Comparison of ENCODE assay signal across 1 cellular context in the genomic region with DNA sequence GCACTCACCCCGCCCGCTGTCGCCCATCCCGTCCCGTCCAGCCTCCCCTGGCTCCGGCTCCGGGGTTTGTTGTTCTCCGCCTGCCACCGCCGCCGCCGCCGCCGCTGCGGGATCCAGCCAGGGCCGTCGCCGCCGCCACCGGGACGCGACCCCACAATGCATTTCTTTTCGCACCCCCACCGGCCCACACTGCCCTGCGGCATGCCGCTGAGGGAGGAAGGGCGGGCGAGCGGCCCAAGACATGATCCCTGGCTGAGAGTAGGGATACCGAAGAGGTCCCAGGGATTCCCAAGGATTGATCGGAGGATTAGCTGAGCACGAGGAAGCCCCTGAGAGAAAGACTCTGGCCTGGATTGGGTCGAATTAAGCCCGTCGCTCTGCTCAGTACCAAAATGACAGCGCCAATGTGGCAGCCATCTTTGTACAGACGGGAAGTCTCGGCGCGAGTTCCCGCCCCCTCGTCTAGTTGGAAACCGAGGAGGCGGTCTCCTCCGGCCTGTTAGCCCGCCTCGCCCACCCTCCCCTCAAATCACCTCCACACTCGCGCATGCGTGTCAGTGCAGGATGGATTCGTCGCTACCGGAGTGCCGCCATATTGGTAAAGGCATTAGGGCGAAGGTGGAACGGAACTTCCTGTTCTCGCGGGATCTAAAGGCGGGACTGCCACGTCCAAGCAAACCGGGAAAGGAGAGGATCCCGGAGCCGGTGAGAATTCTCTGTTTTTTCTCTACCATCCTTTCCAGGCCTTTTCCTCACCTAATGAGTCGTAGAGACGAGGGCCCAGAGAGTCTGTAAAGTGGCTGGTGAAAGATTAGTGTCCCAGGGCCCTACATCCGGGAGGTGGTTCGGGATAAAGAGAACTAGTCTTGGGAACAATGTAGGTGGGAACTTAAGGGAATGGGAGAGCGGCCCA.
TF ChIP-seq lines count a peak whose summit lies in the region.

A gene (minus strand): TSS at position 432 of the 913 bp plus-strand sequence. CDS start 189 bp downstream, at position 243.
A gene with protein sequence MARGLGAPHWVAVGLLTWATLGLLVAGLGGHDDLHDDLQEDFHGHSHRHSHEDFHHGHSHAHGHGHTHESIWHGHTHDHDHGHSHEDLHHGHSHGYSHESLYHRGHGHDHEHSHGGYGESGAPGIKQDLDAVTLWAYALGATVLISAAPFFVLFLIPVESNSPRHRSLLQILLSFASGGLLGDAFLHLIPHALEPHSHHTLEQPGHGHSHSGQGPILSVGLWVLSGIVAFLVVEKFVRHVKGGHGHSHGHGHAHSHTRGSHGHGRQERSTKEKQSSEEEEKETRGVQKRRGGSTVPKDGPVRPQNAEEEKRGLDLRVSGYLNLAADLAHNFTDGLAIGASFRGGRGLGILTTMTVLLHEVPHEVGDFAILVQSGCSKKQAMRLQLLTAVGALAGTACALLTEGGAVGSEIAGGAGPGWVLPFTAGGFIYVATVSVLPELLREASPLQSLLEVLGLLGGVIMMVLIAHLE (plus strand): TSS at position 634 of the 913 bp plus-strand sequence. CDS start 379 bp downstream, outside the sequence.

TF ChIP-seq in K562, 482 proteins besides CTCF, POLR2A, EP300 and RAD21 (continued from another document and continues in another):
- TF ChIP-seq, protein P1, sequence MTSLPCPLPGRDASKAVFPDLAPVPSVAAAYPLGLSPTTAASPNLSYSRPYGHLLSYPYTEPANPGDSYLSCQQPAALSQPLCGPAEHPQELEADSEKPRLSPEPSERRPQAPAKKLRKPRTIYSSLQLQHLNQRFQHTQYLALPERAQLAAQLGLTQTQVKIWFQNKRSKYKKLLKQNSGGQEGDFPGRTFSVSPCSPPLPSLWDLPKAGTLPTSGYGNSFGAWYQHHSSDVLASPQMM (CRISPR knock-in tag; IDR thresholded peaks at IDR 0.05) = no peak
- no peak for TF ChIP-seq ETV6 (IDR thresholded peaks at IDR 0.05; ENCODE audit: borderline replicate concordance in 1 of 2, low read depth in 2 of 2, low read length in 1 of 2)
- TF ChIP-seq ETV6 (CRISPR knock-in tag; IDR thresholded peaks at IDR 0.05; ENCODE audit: borderline replicate concordance) = no peak
- TF ChIP-seq HMG20B (CRISPR knock-in tag; IDR thresholded peaks at IDR 0.05) = no peak
- TF ChIP-seq CREBBP (IDR thresholded peaks at IDR 0.05; ENCODE audit: low read depth, low read length) = no peak
- peak; percentile 80; the same call in 1 of the 2 replicates for TF ChIP-seq ZNF212 (CRISPR knock-in tag; IDR thresholded peaks at IDR 0.05)
- no peak for TF ChIP-seq DDX20 (tag; IDR thresholded peaks at IDR 0.05; ENCODE audit: low read depth)
- peak; percentile 93 for TF ChIP-seq ELF1 (tag; IDR thresholded peaks at IDR 0.05)
- peak; percentile 76; the same call in 1 of the 2 replicates for TF ChIP-seq FOXP1 (CRISPR knock-in tag; IDR thresholded peaks at IDR 0.05)
- TF ChIP-seq ZNF253 (CRISPR knock-in tag; conservative IDR thresholded peaks at IDR 0.05) = no peak
- TF ChIP-seq, protein P2, sequence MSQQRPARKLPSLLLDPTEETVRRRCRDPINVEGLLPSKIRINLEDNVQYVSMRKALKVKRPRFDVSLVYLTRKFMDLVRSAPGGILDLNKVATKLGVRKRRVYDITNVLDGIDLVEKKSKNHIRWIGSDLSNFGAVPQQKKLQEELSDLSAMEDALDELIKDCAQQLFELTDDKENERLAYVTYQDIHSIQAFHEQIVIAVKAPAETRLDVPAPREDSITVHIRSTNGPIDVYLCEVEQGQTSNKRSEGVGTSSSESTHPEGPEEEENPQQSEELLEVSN (IDR thresholded peaks at IDR 0.05; ENCODE audit: borderline replicate concordance in 1 of 2, extremely low read depth in 1 of 2, insufficient read depth in 1 of 2, insufficient read length in 1 of 2, low read depth in 1 of 2, low read length in 1 of 2, poor library complexity in 1 of 2, severe bottlenecking in 1 of 2) = peak in 1 of 2 experiments; percentile 43
- TF ChIP-seq GATA2 (CRISPR knock-in tag; IDR thresholded peaks at IDR 0.05) = no peak
- no peak for TF ChIP-seq ASH1L (IDR thresholded peaks at IDR 0.05; ENCODE audit: borderline replicate concordance, low read depth, partially characterized antibody)
- no peak for TF ChIP-seq HLTF (IDR thresholded peaks at IDR 0.05)
- peak; percentile 98 for TF ChIP-seq FIP1L1 (IDR thresholded peaks at IDR 0.05; ENCODE audit: low read depth, low read length, poor library complexity, severe bottlenecking)
- TF ChIP-seq ZNF79 (CRISPR knock-in tag; IDR thresholded peaks at IDR 0.05; ENCODE audit: low read depth) = no peak
- TF ChIP-seq ZNF583 (CRISPR knock-in tag; IDR thresholded peaks at IDR 0.05) = peak; percentile 79; the same call in 1 of the 2 replicates
- no peak for TF ChIP-seq MAFG (tag; conservative IDR thresholded peaks at IDR 0.05)
- TF ChIP-seq POLR2AphosphoS2 (IDR thresholded peaks at IDR 0.05; ENCODE audit: low read length) = peak; percentile 80; the same call in 1 of the 2 replicates
- TF ChIP-seq, protein P3, sequence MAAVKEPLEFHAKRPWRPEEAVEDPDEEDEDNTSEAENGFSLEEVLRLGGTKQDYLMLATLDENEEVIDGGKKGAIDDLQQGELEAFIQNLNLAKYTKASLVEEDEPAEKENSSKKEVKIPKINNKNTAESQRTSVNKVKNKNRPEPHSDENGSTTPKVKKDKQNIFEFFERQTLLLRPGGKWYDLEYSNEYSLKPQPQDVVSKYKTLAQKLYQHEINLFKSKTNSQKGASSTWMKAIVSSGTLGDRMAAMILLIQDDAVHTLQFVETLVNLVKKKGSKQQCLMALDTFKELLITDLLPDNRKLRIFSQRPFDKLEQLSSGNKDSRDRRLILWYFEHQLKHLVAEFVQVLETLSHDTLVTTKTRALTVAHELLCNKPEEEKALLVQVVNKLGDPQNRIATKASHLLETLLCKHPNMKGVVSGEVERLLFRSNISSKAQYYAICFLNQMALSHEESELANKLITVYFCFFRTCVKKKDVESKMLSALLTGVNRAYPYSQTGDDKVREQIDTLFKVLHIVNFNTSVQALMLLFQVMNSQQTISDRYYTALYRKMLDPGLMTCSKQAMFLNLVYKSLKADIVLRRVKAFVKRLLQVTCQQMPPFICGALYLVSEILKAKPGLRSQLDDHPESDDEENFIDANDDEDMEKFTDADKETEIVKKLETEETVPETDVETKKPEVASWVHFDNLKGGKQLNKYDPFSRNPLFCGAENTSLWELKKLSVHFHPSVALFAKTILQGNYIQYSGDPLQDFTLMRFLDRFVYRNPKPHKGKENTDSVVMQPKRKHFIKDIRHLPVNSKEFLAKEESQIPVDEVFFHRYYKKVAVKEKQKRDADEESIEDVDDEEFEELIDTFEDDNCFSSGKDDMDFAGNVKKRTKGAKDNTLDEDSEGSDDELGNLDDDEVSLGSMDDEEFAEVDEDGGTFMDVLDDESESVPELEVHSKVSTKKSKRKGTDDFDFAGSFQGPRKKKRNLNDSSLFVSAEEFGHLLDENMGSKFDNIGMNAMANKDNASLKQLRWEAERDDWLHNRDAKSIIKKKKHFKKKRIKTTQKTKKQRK (IDR thresholded peaks at IDR 0.05; ENCODE audit: borderline replicate concordance, low read depth, low read length) = no peak
- TF ChIP-seq CBFA2T3 (IDR thresholded peaks at IDR 0.05) = 0 out of 2 replicates have a peak, but pooled peaks have one; percentile 34
- peak; percentile 99 for TF ChIP-seq MAZ (CRISPR knock-in tag; conservative IDR thresholded peaks at IDR 0.05 in 1 of 2, IDR thresholded peaks at IDR 0.05 in 1 of 2)
- 0 out of 2 replicates have a peak, but pooled peaks have one; percentile 62 for TF ChIP-seq NFXL1 (CRISPR knock-in tag; IDR thresholded peaks at IDR 0.05)
- no peak for TF ChIP-seq MEF2D (tag; conservative IDR thresholded peaks at IDR 0.05; ENCODE audit: low read depth)
- TF ChIP-seq, protein P4, sequence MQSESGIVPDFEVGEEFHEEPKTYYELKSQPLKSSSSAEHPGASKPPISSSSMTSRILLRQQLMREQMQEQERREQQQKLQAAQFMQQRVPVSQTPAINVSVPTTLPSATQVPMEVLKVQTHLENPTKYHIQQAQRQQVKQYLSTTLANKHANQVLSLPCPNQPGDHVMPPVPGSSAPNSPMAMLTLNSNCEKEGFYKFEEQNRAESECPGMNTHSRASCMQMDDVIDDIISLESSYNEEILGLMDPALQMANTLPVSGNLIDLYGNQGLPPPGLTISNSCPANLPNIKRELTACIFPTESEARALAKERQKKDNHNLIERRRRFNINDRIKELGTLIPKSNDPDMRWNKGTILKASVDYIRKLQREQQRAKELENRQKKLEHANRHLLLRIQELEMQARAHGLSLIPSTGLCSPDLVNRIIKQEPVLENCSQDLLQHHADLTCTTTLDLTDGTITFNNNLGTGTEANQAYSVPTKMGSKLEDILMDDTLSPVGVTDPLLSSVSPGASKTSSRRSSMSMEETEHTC (IDR thresholded peaks at IDR 0.05) = no peak
- TF ChIP-seq SMARCA4 (IDR thresholded peaks at IDR 0.05) = peak; percentile 33
- no peak for TF ChIP-seq NCOA6 (IDR thresholded peaks at IDR 0.05)
- no peak for TF ChIP-seq COPS2 (conservative IDR thresholded peaks at IDR 0.05)
- TF ChIP-seq JUNB (CRISPR knock-in tag; conservative IDR thresholded peaks at IDR 0.05) = no peak
- TF ChIP-seq ZC3H4 (CRISPR knock-in tag; IDR thresholded peaks at IDR 0.05; ENCODE audit: borderline replicate concordance) = no peak
- TF ChIP-seq SLC30A9 (CRISPR knock-in tag; IDR thresholded peaks at IDR 0.05) = no peak
- TF ChIP-seq, protein P5, sequence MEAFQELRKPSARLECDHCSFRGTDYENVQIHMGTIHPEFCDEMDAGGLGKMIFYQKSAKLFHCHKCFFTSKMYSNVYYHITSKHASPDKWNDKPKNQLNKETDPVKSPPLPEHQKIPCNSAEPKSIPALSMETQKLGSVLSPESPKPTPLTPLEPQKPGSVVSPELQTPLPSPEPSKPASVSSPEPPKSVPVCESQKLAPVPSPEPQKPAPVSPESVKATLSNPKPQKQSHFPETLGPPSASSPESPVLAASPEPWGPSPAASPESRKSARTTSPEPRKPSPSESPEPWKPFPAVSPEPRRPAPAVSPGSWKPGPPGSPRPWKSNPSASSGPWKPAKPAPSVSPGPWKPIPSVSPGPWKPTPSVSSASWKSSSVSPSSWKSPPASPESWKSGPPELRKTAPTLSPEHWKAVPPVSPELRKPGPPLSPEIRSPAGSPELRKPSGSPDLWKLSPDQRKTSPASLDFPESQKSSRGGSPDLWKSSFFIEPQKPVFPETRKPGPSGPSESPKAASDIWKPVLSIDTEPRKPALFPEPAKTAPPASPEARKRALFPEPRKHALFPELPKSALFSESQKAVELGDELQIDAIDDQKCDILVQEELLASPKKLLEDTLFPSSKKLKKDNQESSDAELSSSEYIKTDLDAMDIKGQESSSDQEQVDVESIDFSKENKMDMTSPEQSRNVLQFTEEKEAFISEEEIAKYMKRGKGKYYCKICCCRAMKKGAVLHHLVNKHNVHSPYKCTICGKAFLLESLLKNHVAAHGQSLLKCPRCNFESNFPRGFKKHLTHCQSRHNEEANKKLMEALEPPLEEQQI (IDR thresholded peaks at IDR 0.05) = no peak
- peak; percentile 75 for TF ChIP-seq MAFF (IDR thresholded peaks at IDR 0.05; ENCODE audit: low read length)
- TF ChIP-seq SMAD3 (CRISPR knock-in tag; conservative IDR thresholded peaks at IDR 0.05) = peak; percentile 68; the same call in 1 of the 2 replicates
- TF ChIP-seq, protein P6, sequence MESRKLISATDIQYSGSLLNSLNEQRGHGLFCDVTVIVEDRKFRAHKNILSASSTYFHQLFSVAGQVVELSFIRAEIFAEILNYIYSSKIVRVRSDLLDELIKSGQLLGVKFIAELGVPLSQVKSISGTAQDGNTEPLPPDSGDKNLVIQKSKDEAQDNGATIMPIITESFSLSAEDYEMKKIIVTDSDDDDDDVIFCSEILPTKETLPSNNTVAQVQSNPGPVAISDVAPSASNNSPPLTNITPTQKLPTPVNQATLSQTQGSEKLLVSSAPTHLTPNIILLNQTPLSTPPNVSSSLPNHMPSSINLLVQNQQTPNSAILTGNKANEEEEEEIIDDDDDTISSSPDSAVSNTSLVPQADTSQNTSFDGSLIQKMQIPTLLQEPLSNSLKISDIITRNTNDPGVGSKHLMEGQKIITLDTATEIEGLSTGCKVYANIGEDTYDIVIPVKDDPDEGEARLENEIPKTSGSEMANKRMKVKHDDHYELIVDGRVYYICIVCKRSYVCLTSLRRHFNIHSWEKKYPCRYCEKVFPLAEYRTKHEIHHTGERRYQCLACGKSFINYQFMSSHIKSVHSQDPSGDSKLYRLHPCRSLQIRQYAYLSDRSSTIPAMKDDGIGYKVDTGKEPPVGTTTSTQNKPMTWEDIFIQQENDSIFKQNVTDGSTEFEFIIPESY (CRISPR knock-in tag; IDR thresholded peaks at IDR 0.05) = 0 out of 2 replicates have a peak, but pooled peaks have one; percentile 51
- TF ChIP-seq KLF6 (CRISPR knock-in tag; IDR thresholded peaks at IDR 0.05; ENCODE audit: borderline replicate concordance) = no peak
- TF ChIP-seq DNMT1 (IDR thresholded peaks at IDR 0.05) = no peak
- TF ChIP-seq ZNF551 (CRISPR knock-in tag; IDR thresholded peaks at IDR 0.05) = no peak
- TF ChIP-seq NUFIP1 (IDR thresholded peaks at IDR 0.05; ENCODE audit: partially characterized antibody) = no peak
- TF ChIP-seq, protein P7, sequence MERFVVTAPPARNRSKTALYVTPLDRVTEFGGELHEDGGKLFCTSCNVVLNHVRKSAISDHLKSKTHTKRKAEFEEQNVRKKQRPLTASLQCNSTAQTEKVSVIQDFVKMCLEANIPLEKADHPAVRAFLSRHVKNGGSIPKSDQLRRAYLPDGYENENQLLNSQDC (CRISPR knock-in tag; IDR thresholded peaks at IDR 0.05) = peak; percentile 92
- no peak for TF ChIP-seq ZNF408 (CRISPR knock-in tag; IDR thresholded peaks at IDR 0.05; ENCODE audit: low read depth)
- TF ChIP-seq ZNF707 (CRISPR knock-in tag; conservative IDR thresholded peaks at IDR 0.05) = no peak; the same call in 1 of the 2 replicates
- TF ChIP-seq, protein P8, sequence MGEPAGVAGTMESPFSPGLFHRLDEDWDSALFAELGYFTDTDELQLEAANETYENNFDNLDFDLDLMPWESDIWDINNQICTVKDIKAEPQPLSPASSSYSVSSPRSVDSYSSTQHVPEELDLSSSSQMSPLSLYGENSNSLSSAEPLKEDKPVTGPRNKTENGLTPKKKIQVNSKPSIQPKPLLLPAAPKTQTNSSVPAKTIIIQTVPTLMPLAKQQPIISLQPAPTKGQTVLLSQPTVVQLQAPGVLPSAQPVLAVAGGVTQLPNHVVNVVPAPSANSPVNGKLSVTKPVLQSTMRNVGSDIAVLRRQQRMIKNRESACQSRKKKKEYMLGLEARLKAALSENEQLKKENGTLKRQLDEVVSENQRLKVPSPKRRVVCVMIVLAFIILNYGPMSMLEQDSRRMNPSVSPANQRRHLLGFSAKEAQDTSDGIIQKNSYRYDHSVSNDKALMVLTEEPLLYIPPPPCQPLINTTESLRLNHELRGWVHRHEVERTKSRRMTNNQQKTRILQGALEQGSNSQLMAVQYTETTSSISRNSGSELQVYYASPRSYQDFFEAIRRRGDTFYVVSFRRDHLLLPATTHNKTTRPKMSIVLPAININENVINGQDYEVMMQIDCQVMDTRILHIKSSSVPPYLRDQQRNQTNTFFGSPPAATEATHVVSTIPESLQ (CRISPR knock-in tag; IDR thresholded peaks at IDR 0.05) = peak; percentile 95
- TF ChIP-seq ZNF274 (IDR thresholded peaks at IDR 0.05; ENCODE audit: borderline replicate concordance, low read depth, low read length) = no peak
- peak; percentile 95 for TF ChIP-seq TAF9B (IDR thresholded peaks at IDR 0.05; ENCODE audit: partially characterized antibody)
- no peak for TF ChIP-seq ZNF184 (CRISPR knock-in tag; IDR thresholded peaks at IDR 0.05)
- TF ChIP-seq DACH1 (IDR thresholded peaks at IDR 0.05; ENCODE audit: partially characterized antibody) = no peak
- TF ChIP-seq, protein P9, sequence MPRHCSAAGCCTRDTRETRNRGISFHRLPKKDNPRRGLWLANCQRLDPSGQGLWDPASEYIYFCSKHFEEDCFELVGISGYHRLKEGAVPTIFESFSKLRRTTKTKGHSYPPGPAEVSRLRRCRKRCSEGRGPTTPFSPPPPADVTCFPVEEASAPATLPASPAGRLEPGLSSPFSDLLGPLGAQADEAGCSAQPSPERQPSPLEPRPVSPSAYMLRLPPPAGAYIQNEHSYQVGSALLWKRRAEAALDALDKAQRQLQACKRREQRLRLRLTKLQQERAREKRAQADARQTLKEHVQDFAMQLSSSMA (CRISPR knock-in tag; IDR thresholded peaks at IDR 0.05) = no peak
